ENCODE assay signal across 32 cellular contexts in genomic region chr10:59670269-59670668, GRCh38. TPM values are rescaled to one million over a fixed set of nuclear protein-coding genes. Genes with fewer than 3 reads are reported as not detected.
"Had no signal": no experiment of that assay in that cellular context is flagged by ENCODE, and none has a peak within 500 bp of the region (broad histone marks: within the 10 kb centered on the region; RNA-seq: fewer than 3 reads in every experiment).

No MANE protein-coding gene starts in this region.

- H3K27ac Mint-ChIP-seq: activated CD4-positive, alpha-beta memory T cell treated with anti-CD3 and anti-CD28 coated beads for 36 hours; activated CD4-positive, alpha-beta T cell treated with anti-CD3 and anti-CD28 coated beads for 36 hours; activated CD4-positive, alpha-beta T cell treated with anti-CD3 and anti-CD28 coated beads, Interleukin-2, amount 10 ng/mL, durations not matched to agents 24 days and 14 days; activated CD8-positive, alpha-beta memory T cell treated with anti-CD3 and anti-CD28 coated beads, Interleukin-2, amount 10 ng/mL, durations not matched to agents 7 days and 5 days; activated CD8-positive, alpha-beta T cell treated with anti-CD3 and anti-CD28 coated beads, Interleukin-2, amount 10 ng/mL, durations not matched to agents 7 days and 5 days; activated naive CD4-positive, alpha-beta T cell treated with anti-CD3 and anti-CD28 coated beads, Interleukin-2, amount 10 ng/mL, durations not matched to agents 7 days and 5 days; activated naive CD4-positive, alpha-beta T cell treated with anti-CD3 and anti-CD28 coated beads, Interleukin-2, amount 50 U/mL, for 72 hours; activated naive CD8-positive, alpha-beta T cell treated with anti-CD3 and anti-CD28 coated beads, Interleukin-2, amount 10 ng/mL, durations not matched to agents 7 days and 5 days; activated T-helper 1 cell treated with anti-CD3 and anti-CD28 coated beads, Interleukin-12 subunit alpha, Interleukin-12 subunit beta, Interleukin-2, Interleukin-4 antibody, amounts not matched to agents 30 ng/mL and 10 ng/mL and 1 ng/mL, durations not matched to agents 14 hours and 24 hours and 36 hours; activated T-helper 2 cell treated with anti-CD3 and anti-CD28 coated beads, Interferon-gamma antibody, Interleukin-2, Interleukin-4, amounts not matched to agents 10 μg/mL and 5 μg/mL and 100 μg/mL, durations not matched to agents 14 hours and 24 hours and 36 hours; brain had no signal

- DNase-seq: activated CD4-positive, alpha-beta memory T cell treated with anti-CD3 and anti-CD28 coated beads for 36 hours; activated CD4-positive, alpha-beta T cell treated with anti-CD3 and anti-CD28 coated beads for 36 hours; activated CD4-positive, alpha-beta T cell treated with anti-CD3 and anti-CD28 coated beads, Interleukin-2, amount 10 ng/mL, durations not matched to agents 24 days and 14 days; activated CD4-positive, CD25-positive, alpha-beta regulatory T cell; activated CD4-positive, CD25-positive, alpha-beta regulatory T cell treated with anti-CD3 and anti-CD28 coated beads, Interleukin-2, amount 50 U/mL, for 72 hours; activated CD8-positive, alpha-beta memory T cell treated with anti-CD3 and anti-CD28 coated beads, Interleukin-2, amount 10 ng/mL, durations not matched to agents 7 days and 5 days; activated CD8-positive, alpha-beta memory T cell treated with anti-CD3 and anti-CD28 coated beads, Interleukin-2, amount 50 U/mL, for 4 hours; activated CD8-positive, alpha-beta T cell treated with anti-CD3 and anti-CD28 coated beads, Interleukin-2, amount 10 ng/mL, durations not matched to agents 7 days and 5 days; activated gamma-delta T cell; activated naive CD4-positive, alpha-beta T cell; activated naive CD4-positive, alpha-beta T cell treated with anti-CD3 and anti-CD28 coated beads, Interleukin-2, amount 10 ng/mL, durations not matched to agents 7 days and 5 days; activated naive CD8-positive, alpha-beta T cell treated with anti-CD3 and anti-CD28 coated beads, Interleukin-2, amount 10 ng/mL, durations not matched to agents 7 days and 5 days; activated T-cell treated with anti-CD3 and anti-CD28 coated beads, Interleukin-2, amount 50 U/mL, for 1 hour; activated T-cell treated with anti-CD3 and anti-CD28 coated beads, Interleukin-2, amount 50 U/mL, for 48 hours; central memory CD4-positive, alpha-beta T cell; cerebellar nuclear complex; colonic mucosa; effector CD8-positive, alpha-beta T cell; esophagus squamous epithelium; foreskin melanocyte; heart right ventricle; T-helper 2 cell had no signal

- H3K9me3 Mint-ChIP-seq: activated naive CD4-positive, alpha-beta T cell treated with anti-CD3 and anti-CD28 coated beads, Interleukin-2, amount 50 U/mL, for 72 hours; activated naive CD8-positive, alpha-beta T cell treated with anti-CD3 and anti-CD28 coated beads, Interleukin-2, amount 10 ng/mL, durations not matched to agents 7 days and 5 days; activated T-helper 2 cell treated with anti-CD3 and anti-CD28 coated beads, Interferon-gamma antibody, Interleukin-2, Interleukin-4, amounts not matched to agents 10 μg/mL and 5 μg/mL and 100 μg/mL, durations not matched to agents 14 hours and 24 hours and 36 hours had no signal

- H3K4me3 ChIP-seq: ascending aorta, breast epithelium, cardiac muscle cell, colonic mucosa, esophagus squamous epithelium, gastroesophageal sphincter, heart right ventricle had no signal

- H3K36me3 ChIP-seq: ascending aorta, breast epithelium, cardiac muscle cell, colonic mucosa, gastroesophageal sphincter had no signal

- H3K4me3 Mint-ChIP-seq: activated CD4-positive, alpha-beta memory T cell treated with anti-CD3 and anti-CD28 coated beads for 36 hours; activated CD4-positive, alpha-beta T cell treated with anti-CD3 and anti-CD28 coated beads for 36 hours; activated CD4-positive, alpha-beta T cell treated with anti-CD3 and anti-CD28 coated beads, Interleukin-2, amount 10 ng/mL, durations not matched to agents 24 days and 14 days; activated CD8-positive, alpha-beta memory T cell treated with anti-CD3 and anti-CD28 coated beads, Interleukin-2, amount 10 ng/mL, durations not matched to agents 7 days and 5 days; activated CD8-positive, alpha-beta T cell treated with anti-CD3 and anti-CD28 coated beads, Interleukin-2, amount 10 ng/mL, durations not matched to agents 7 days and 5 days; activated naive CD4-positive, alpha-beta T cell treated with anti-CD3 and anti-CD28 coated beads, Interleukin-2, amount 10 ng/mL, durations not matched to agents 7 days and 5 days; activated naive CD8-positive, alpha-beta T cell treated with anti-CD3 and anti-CD28 coated beads, Interleukin-2, amount 10 ng/mL, durations not matched to agents 7 days and 5 days; activated T-helper 1 cell treated with anti-CD3 and anti-CD28 coated beads, Interleukin-12 subunit alpha, Interleukin-12 subunit beta, Interleukin-2, Interleukin-4 antibody, amounts not matched to agents 30 ng/mL and 10 ng/mL and 1 ng/mL, durations not matched to agents 14 hours and 24 hours and 36 hours; brain had no signal

- H3K27me3 ChIP-seq: ascending aorta, breast epithelium, cardiac muscle cell, colonic mucosa, esophagus squamous epithelium, gastroesophageal sphincter, heart right ventricle had no signal

- H3K4me1 ChIP-seq: breast epithelium, colonic mucosa, gastroesophageal sphincter had no signal

- H3K4me1 Mint-ChIP-seq: activated CD4-positive, alpha-beta T cell treated with anti-CD3 and anti-CD28 coated beads for 36 hours; activated CD8-positive, alpha-beta memory T cell treated with anti-CD3 and anti-CD28 coated beads, Interleukin-2, amount 10 ng/mL, durations not matched to agents 7 days and 5 days; activated naive CD4-positive, alpha-beta T cell treated with anti-CD3 and anti-CD28 coated beads, Interleukin-2, amount 10 ng/mL, durations not matched to agents 7 days and 5 days; activated naive CD8-positive, alpha-beta T cell treated with anti-CD3 and anti-CD28 coated beads, Interleukin-2, amount 10 ng/mL, durations not matched to agents 7 days and 5 days had no signal

- H3K27me3 Mint-ChIP-seq: activated CD4-positive, alpha-beta memory T cell treated with anti-CD3 and anti-CD28 coated beads for 36 hours; activated CD4-positive, alpha-beta T cell treated with anti-CD3 and anti-CD28 coated beads, Interleukin-2, amount 10 ng/mL, durations not matched to agents 24 days and 14 days; activated naive CD4-positive, alpha-beta T cell treated with anti-CD3 and anti-CD28 coated beads, Interleukin-2, amount 10 ng/mL, durations not matched to agents 7 days and 5 days; brain had no signal

- H3K9me3 ChIP-seq: ascending aorta, breast epithelium, colonic mucosa, esophagus squamous epithelium, gastroesophageal sphincter had no signal

- H3K27ac ChIP-seq: ascending aorta, breast epithelium, cardiac muscle cell, colonic mucosa, epithelial cell of prostate, esophagus squamous epithelium, gastroesophageal sphincter, heart right ventricle had no signal

- ATAC-seq: activated CD4-positive, alpha-beta T cell treated with anti-CD3 and anti-CD28 coated beads for 36 hours; activated CD8-positive, alpha-beta memory T cell treated with anti-CD3 and anti-CD28 coated beads, Interleukin-2, amount 10 ng/mL, durations not matched to agents 7 days and 5 days; activated CD8-positive, alpha-beta T cell treated with anti-CD3 and anti-CD28 coated beads, Interleukin-2, amount 10 ng/mL, durations not matched to agents 7 days and 5 days; activated naive CD4-positive, alpha-beta T cell treated with anti-CD3 and anti-CD28 coated beads, Interleukin-2, amount 50 U/mL, for 72 hours; gastroesophageal sphincter; heart right ventricle had no signal

RNA-seq across cellular contexts. Expression of gene SLC16A9, which starts 39.4 kb away (rescaled TPM):
- total RNA-seq: endothelial cell of umbilical vein had no signal
